In genomic region chr18:33334781-33335180, GRCh38 we compare ENCODE assay signal across 34 cellular contexts.
"Had no signal": no experiment of that assay in that cellular context is flagged by ENCODE, and none has a peak within 500 bp of the region (broad histone marks: within the 10 kb centered on the region; RNA-seq: fewer than 3 reads in every experiment).

No MANE protein-coding gene starts in this region.

- H3K27me3 ChIP-seq: MG63 had no signal

- H3K9me3 ChIP-seq: MG63 had no signal

- H3K4me3 ChIP-seq: MG63 had no signal

- H3K36me3 ChIP-seq: MG63 had no signal

- DNase-seq: Karpas-422, Kasumi-1, MG63, MM.1S, MV-4-11, NCI-H1048, NCI-H1092, NCI-H1092 treated with DMSO at 0.1 percent for 48 hours, NCI-H1105, NCI-H1105 treated with DMSO at 0.1 percent for 48 hours, NCI-H1417, NCI-H1417 treated with DMSO at 0.1 percent for 48 hours, NCI-H1436, NCI-H1436 treated with DMSO at 0.1 percent for 48 hours, NCI-H146, NCI-H1694, NCI-H1694 treated with DMSO at 0.1 percent for 48 hours, NCI-H187, NCI-H187 treated with DMSO at 0.1 percent for 48 hours, NCI-H1930, NCI-H2029, NCI-H2029 treated with DMSO at 0.1 percent for 48 hours, NCI-H2081, NCI-H2081 treated with DMSO at 0.1 percent for 48 hours, NCI-H2107, NCI-H2171, NCI-H2171 treated with DMSO at 0.1 percent for 48 hours, NCI-H2227 treated with DMSO at 0.1 percent for 48 hours, NCI-H226, NCI-H345, NCI-H446, NCI-H446 treated with DMSO at 0.1 percent for 48 hours, NCI-H510A, NCI-H510A treated with DMSO at 0.1 percent for 48 hours had no signal
